In the genomic region with DNA sequence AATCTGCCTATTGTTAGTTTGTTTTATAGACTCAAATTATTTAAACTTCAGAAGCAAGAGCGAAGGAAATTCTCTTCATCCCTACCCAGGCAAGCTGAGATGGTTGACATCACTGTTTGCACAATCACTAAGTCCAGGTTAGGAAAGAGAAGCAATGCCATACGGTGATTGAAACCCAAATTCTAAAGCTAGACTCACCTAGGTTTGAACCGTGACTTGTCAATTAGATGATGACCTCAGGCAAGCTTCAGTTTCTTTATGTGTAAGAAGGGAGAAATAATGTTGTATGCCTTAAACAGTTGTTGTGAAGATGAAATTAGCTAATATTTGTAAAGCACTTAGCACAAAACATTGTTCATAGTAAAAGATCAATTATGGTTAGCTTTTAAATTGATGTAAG, we compare ENCODE assay signal across 10 cellular contexts.
DNase-seq lines count a peak whose midpoint lies in the region; ATAC-seq and TF ChIP-seq lines count a peak whose summit lies in the region.
"Had no signal": no experiment of that assay in that cellular context is flagged by ENCODE, and none has a peak within 500 bp of the region (broad histone marks: within the 10 kb centered on the region; RNA-seq: fewer than 3 reads in every experiment).

No MANE protein-coding gene starts in this region.

- H3K27ac ChIP-seq in RWPE1: no peak overlapping the region
- H3K27ac ChIP-seq: upper lobe of left lung had no signal

- POLR2A ChIA-PET in GM10248 (lab: Yijun Ruan, JAX): no interaction called here
- POLR2A ChIA-PET in RWPE1 (lab: Yijun Ruan, JAX; ENCODE audit: low non-redundant PET): no interaction called here

- peaks cover 13% of the 10 kb centered on the region for H3K9me3 Mint-ChIP-seq in activated naive CD8-positive, alpha-beta T cell treated with anti-CD3 and anti-CD28 coated beads, Interleukin-2, amount 50 U/mL, for 24 hours

- DNase-seq in GM10248 (ENCODE audit: extremely low spot score) (peak; percentile 59), GM19240 (ENCODE audit: insufficient read length, low spot score) (peak; percentile 19), RWPE1 (ENCODE audit: low spot score) (no peak), activated gamma-delta T cell treated with Interleukin-2 at 50 U/mL for 16 hours (no peak), SKM-1 treated with dmso at 0.1 percent for 144 hours (lab: John Stamatoyannopoulos, UW; ENCODE audit: unreplicated experiment) (no peak), NK-92 (lab: John Stamatoyannopoulos, UW; ENCODE audit: unreplicated experiment) (no peak)
- DNase-seq in activated naive CD8-positive, alpha-beta T cell treated with anti-CD3 and anti-CD28 coated beads, Interleukin-2, amount 50 U/mL, for 24 hours: no peak
- DNase-seq: Karpas-422, upper lobe of left lung had no signal

- peaks cover 12% of the 10 kb centered on the region for H3K36me3 Mint-ChIP-seq in activated naive CD8-positive, alpha-beta T cell treated with anti-CD3 and anti-CD28 coated beads, Interleukin-2, amount 50 U/mL, for 24 hours (ENCODE audit: low read depth)

- no peaks in the 10 kb centered on the region for H3K27me3 Mint-ChIP-seq in activated naive CD8-positive, alpha-beta T cell treated with anti-CD3 and anti-CD28 coated beads, Interleukin-2, amount 50 U/mL, for 24 hours

- ATAC-seq in HG03103 (IDR thresholded peaks at IDR 0.05; ENCODE audit: low read depth, unreplicated experiment): peak; percentile 79
- no peak for ATAC-seq in activated naive CD8-positive, alpha-beta T cell treated with anti-CD3 and anti-CD28 coated beads, Interleukin-2, amount 50 U/mL, for 24 hours

- H3K4me3 Mint-ChIP-seq in activated naive CD8-positive, alpha-beta T cell treated with anti-CD3 and anti-CD28 coated beads, Interleukin-2, amount 50 U/mL, for 24 hours: peak overlapping the region; percentile 55

- TF ChIP-seq CTCF in GM10248 (IDR thresholded peaks at IDR 0.05; ENCODE audit: control extremely low read depth, extremely low read depth, low read depth, missing control alignments): no peak
- no peak for TF ChIP-seq CTCF in RWPE1 (conservative IDR thresholded peaks at IDR 0.05; ENCODE audit: low read depth)

- CTCF ChIA-PET in GM10248 (lab: Yijun Ruan, JAX) (interaction anchor here (1.0 to 2.8 kb wide), 5 partner anchors 10 to 18 kb away, joined by 3 to 15 read pairs (median 6); no protein-coding TSS in a partner anchor), RWPE1 (lab: Yijun Ruan, JAX) (interaction anchor here (0.6 kb wide), 1 partner anchor 60 kb away, joined by 3 read pairs; no protein-coding TSS in a partner anchor)

- H3K4me1 Mint-ChIP-seq in activated naive CD8-positive, alpha-beta T cell treated with anti-CD3 and anti-CD28 coated beads, Interleukin-2, amount 50 U/mL, for 24 hours: peaks cover 69% of the 10 kb centered on the region

- H3K27ac Mint-ChIP-seq in activated naive CD8-positive, alpha-beta T cell treated with anti-CD3 and anti-CD28 coated beads, Interleukin-2, amount 50 U/mL, for 24 hours: peak overlapping the region; percentile 93

Comparison
In these comparisons a context has a peak if more than half of its experiments do, and no peak if none do; other contexts are left out.
1. DNase-seq: peak in GM10248 (single experiment) and GM19240 (single experiment); none in activated naive CD8-positive, alpha-beta T cell treated with anti-CD3 and anti-CD28 coated beads, Interleukin-2, amount 50 U/mL, for 24 hours (single experiment), RWPE1 (single experiment), activated gamma-delta T cell treated with Interleukin-2 at 50 U/mL for 16 hours (single experiment), SKM-1 treated with dmso at 0.1 percent for 144 hours (single experiment) and NK-92 (single experiment).